14 cellular contexts compared by ENCODE assay signal in the genomic region with DNA sequence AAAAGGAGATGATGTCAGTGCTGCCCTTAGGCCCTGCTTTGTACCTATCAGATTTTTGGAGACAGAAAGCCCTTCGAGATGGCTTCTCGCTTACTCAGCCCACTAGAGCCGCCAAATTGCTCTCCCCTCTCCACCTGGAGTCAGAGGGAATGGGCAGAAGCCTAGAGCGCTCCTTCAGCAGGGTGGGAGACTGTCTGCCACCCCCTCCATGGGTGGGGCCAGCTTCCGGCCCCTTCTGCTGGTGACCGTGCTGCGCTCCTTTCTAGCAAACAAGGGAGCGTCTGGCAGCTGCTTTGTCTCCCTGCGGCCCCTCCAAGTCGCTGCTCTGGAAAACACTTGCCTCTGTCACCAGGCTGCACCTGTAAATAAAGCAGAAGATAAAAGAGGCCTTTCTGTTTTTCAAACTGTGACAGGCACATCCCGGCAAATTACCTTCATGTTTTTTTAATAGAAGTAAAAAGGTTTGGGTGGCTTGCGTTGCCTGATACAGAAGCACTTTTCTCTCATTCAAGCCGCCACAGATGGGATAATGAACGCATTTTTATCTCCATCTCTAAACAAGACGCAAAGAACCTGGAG.
"Had no signal": no experiment of that assay in that cellular context is flagged by ENCODE, and none has a peak within 500 bp of the region (broad histone marks: within the 10 kb centered on the region; RNA-seq: fewer than 3 reads in every experiment).

No MANE protein-coding gene starts in this region.

- H3K4me1 ChIP-seq: adrenal gland, colonic mucosa, lower lobe of right lung, sigmoid colon had no signal

- H3K27me3 ChIP-seq: adrenal gland, colonic mucosa had no signal

- ATAC-seq: lower lobe of right lung; stimulated activated naive CD8-positive, alpha-beta T cell treated with anti-CD3 and anti-CD28 coated beads, Interleukin-15, Interleukin-2, amounts not matched to agents 100 U/mL and 50 U/mL, for 24 hours had no signal

- H3K36me3 ChIP-seq: adrenal gland, colonic mucosa, lower lobe of right lung, sigmoid colon had no signal

- H3K27ac ChIP-seq: colonic mucosa, epithelial cell of prostate, lower lobe of right lung, sigmoid colon had no signal

- H3K9me3 ChIP-seq: adrenal gland, colonic mucosa, lower lobe of right lung, sigmoid colon had no signal

- H3K4me3 ChIP-seq: adrenal gland, colonic mucosa, lower lobe of right lung, sigmoid colon had no signal

- DNase-seq: activated naive CD4-positive, alpha-beta T cell treated with anti-CD3 and anti-CD28 coated beads, Interleukin-2, amount 50 U/mL, for 16 hours; adrenal gland; caudate nucleus; colonic mucosa; effector CD4-positive, alpha-beta T cell; hippocampal formation; naive B cell; occipital lobe; sigmoid colon; stimulated activated CD4-positive, alpha-beta T cell treated with anti-CD3 and anti-CD28 coated beads, Interleukin-12 subunit alpha, Interleukin-12 subunit beta, amount 100 ng/mL, for 4 hours; stimulated activated CD8-positive, alpha-beta memory T cell treated with anti-CD3 and anti-CD28 coated beads, Interleukin-4, amount 100 ng/mL, for 48 hours; stimulated activated naive CD8-positive, alpha-beta T cell treated with anti-CD3 and anti-CD28 coated beads, Interleukin-15, Interleukin-2, amounts not matched to agents 100 U/mL and 50 U/mL, for 24 hours had no signal
